24 cellular contexts compared by ENCODE assay signal in genomic region chr4:169313732-169314131, GRCh38. TPM values are rescaled to one million over a fixed set of nuclear protein-coding genes. Genes with fewer than 3 reads are reported as not detected.
DNase-seq lines count a peak whose midpoint lies in the region; ATAC-seq, FAIRE-seq and TF ChIP-seq lines count a peak whose summit lies in the region.
"Had no signal": no experiment of that assay in that cellular context is flagged by ENCODE, and none has a peak within 500 bp of the region (broad histone marks: within the 10 kb centered on the region; RNA-seq: fewer than 3 reads in every experiment).

No MANE protein-coding gene starts in this region.

- no peaks in the 10 kb centered on the region for H4K20me1 ChIP-seq in mammary epithelial cell (ENCODE audit: insufficient read depth, low read length)
- H4K20me1 ChIP-seq: BLaER1 had no signal

- H2AFZ ChIP-seq in mammary epithelial cell (ENCODE audit: low read depth, low read length), result no peak overlapping the region

- in situ Hi-C loops in mammary epithelial cell (cut with MboI; ENCODE audit: low sequenced_read_pairs in 2 of 2), result no loop called here

- no peaks in the 10 kb centered on the region for H3K9me3 ChIP-seq in mammary epithelial cell (replicated peaks; ENCODE audit: insufficient read depth, low read length)
- H3K9me3 ChIP-seq in breast epithelium, result no peaks in the 10 kb centered on the region
- no peaks in the 10 kb centered on the region for H3K9me3 ChIP-seq in heart right ventricle
- H3K9me3 ChIP-seq: BLaER1, MG63 had no signal

- dilution Hi-C loops in mammary epithelial cell (cut with HindIII; ENCODE audit: low sequenced_read_pairs), result no loop called here

- TF ChIP-seq CTCF in mammary epithelial cell (conservative IDR thresholded peaks at IDR 0.05 in 1 of 2, IDR thresholded peaks at IDR 0.05 in 1 of 2; ENCODE audit: extremely low read depth in 1 of 2, insufficient read depth in 1 of 2, low read depth in 1 of 2, low read length in 2 of 2), result no peak
- TF ChIP-seq CTCF in breast epithelium (IDR thresholded peaks at IDR 0.05), result no peak
- no peak for TF ChIP-seq CTCF in bronchial epithelial cell (IDR thresholded peaks at IDR 0.05; ENCODE audit: insufficient read depth, low read length, severe bottlenecking)
- no peak for TF ChIP-seq CTCF in heart right ventricle (IDR thresholded peaks at IDR 0.05)

- H3K36me3 ChIP-seq in mammary epithelial cell (ENCODE audit: insufficient read depth, low read length) (no peaks in the 10 kb centered on the region), breast epithelium (no peaks in the 10 kb centered on the region), bronchial epithelial cell (ENCODE audit: control insufficient read depth, insufficient read depth, low read length) (no peaks in the 10 kb centered on the region), heart right ventricle (no peaks in the 10 kb centered on the region)
- H3K36me3 ChIP-seq: BLaER1, MG63 had no signal

- CTCF ChIA-PET in mammary epithelial cell (lab: Charles Lee; ENCODE audit: low non-redundant PET), result no interaction called here

- whole genome bisulfite sequencing in mammary epithelial cell (ENCODE audit: low coverage, missing lambda C conversion rate), result 89% methylated on average over 2 of the region's 2 CpGs
- WGBS in heart right ventricle, 2 donors, result 91 to 97% methylated on average over 2 of the region's 2 CpGs

- BruUV-seq in mammary epithelial cell (replicated peaks; lab: Mats Ljungman, UMichigan), result no TSS peak

- FAIRE-seq in bronchial epithelial cell (lab: Jason Lieb, UNC), result peak; percentile 28
- FAIRE-seq: GM12891, H54 had no signal

- TF ChIP-seq POLR2A in breast epithelium (IDR thresholded peaks at IDR 0.05), result no peak

- no peak overlapping the region for H3K4me3 ChIP-seq in mammary epithelial cell (replicated peaks in 1 of 3; ENCODE audit: insufficient read depth in 1 of 3, low read depth in 2 of 3, low read length in 3 of 3)
- no peak overlapping the region for H3K4me3 ChIP-seq in breast epithelium
- no peak overlapping the region for H3K4me3 ChIP-seq in bronchial epithelial cell (ENCODE audit: low read depth, low read length)
- no peak overlapping the region for H3K4me3 ChIP-seq in heart right ventricle
- H3K4me3 ChIP-seq: BLaER1, MG63 had no signal

- DNase-seq in mammary epithelial cell (peak; percentile 53), breast epithelium (ENCODE audit: low spot score in 2 of 2) (no peak), bronchial epithelial cell (ENCODE audit: low read depth) (peak; percentile 84), kidney tubule cell (ENCODE audit: low spot score) (peak; percentile 13), heart right ventricle (no peak), NCI-H1417 (lab: John Stamatoyannopoulos, UW) (no peak), head of caudate nucleus (no peak)
- DNase-seq: CD4-positive, CD25-positive, alpha-beta regulatory T cell; DMS79; EL; GDM1; KG1; MG63; NCI-H1105 treated with DMSO at 0.1 percent for 48 hours; NCI-H2029; NCI-H446; NCI-H524 treated with DMSO at 0.1 percent for 48 hours; NCI-H774; RPMI8226; SHP77 had no signal

- no peaks in the 10 kb centered on the region for H3K27me3 ChIP-seq in mammary epithelial cell (ENCODE audit: insufficient read depth, low read length)
- H3K27me3 ChIP-seq in breast epithelium, result no peaks in the 10 kb centered on the region
- H3K27me3 ChIP-seq in bronchial epithelial cell (ENCODE audit: control insufficient read depth, insufficient read depth, low read length), result no peaks in the 10 kb centered on the region
- no peaks in the 10 kb centered on the region for H3K27me3 ChIP-seq in heart right ventricle
- H3K27me3 ChIP-seq: BLaER1, MG63 had no signal

- H3K4me1 ChIP-seq in mammary epithelial cell (ENCODE audit: insufficient read depth, low read length) (peaks cover 23% of the 10 kb centered on the region), breast epithelium (no peaks in the 10 kb centered on the region), heart right ventricle (peaks cover 8 to 23% (median 19%) of the 10 kb centered on the region in 9 donors)

- ATAC-seq in HG02798 (IDR thresholded peaks at IDR 0.05; ENCODE audit: poor library complexity, unreplicated experiment) (no peak), heart right ventricle (no peak)

- H3K27ac ChIP-seq in mammary epithelial cell (ENCODE audit: insufficient read depth, low read depth, low read length) (no peak overlapping the region), breast epithelium (no peak overlapping the region), heart right ventricle (no peak overlapping the region)
- H3K27ac ChIP-seq: BLaER1 had no signal

- H3K79me2 ChIP-seq in mammary epithelial cell (ENCODE audit: insufficient read depth, low read length), result no peaks in the 10 kb centered on the region

- no peak overlapping the region for H3K4me2 ChIP-seq in mammary epithelial cell (ENCODE audit: insufficient read depth, low read depth, low read length)
- H3K4me2 ChIP-seq: BLaER1 had no signal

- intact Hi-C loops in mammary epithelial cell (cut with micrococcal nuclease) (no loop called here), breast epithelium (cut with DNase I; ENCODE audit: low total_unique reads) (no loop called here), heart right ventricle (cut with DNase I) (loop anchor here in 3 of 10 donors (5.0 to 10.0 kb wide), 3 partner anchors 171 to 291 kb away; no protein-coding TSS in a partner anchor), head of caudate nucleus (cut with DNase I) (no loop called here)

- H3K9ac ChIP-seq in mammary epithelial cell (ENCODE audit: insufficient read depth, low read length), result no peak overlapping the region
- H3K9ac ChIP-seq: BLaER1 had no signal

RNA-seq across cellular contexts. Expression of gene SH3RF1, which starts 43.0 kb away (rescaled TPM):
- total RNA-seq in mammary epithelial cell (10 to 100 TPM; 30.8 to 38.2 TPM), breast epithelium (10 to 100 TPM; 20.2 to 37.0 (median 27.9) TPM), bronchial epithelial cell (9.0 and 14.0 TPM in 2 replicates), heart right ventricle (10 to 100 TPM in 5 of 10 donors, 1 to 10 TPM in 5; 7.0 to 11.7 (median 9.9) TPM)
- polyA plus RNA-seq in mammary epithelial cell (16.6 TPM), heart right ventricle (1 to 10 TPM; 2.6 to 3.4 TPM)
- 79.5 TPM for polyA minus RNA-seq in mammary epithelial cell
- polyA plus RNA-seq: CD4-positive, CD25-positive, alpha-beta regulatory T cell had no signal

Comparison
In these comparisons a context has a peak if more than half of its experiments do, and no peak if none do; other contexts are left out.
1. DNase-seq: peak in mammary epithelial cell (single experiment), bronchial epithelial cell (single experiment) and kidney tubule cell (single experiment); none in breast epithelium (0 of 2), heart right ventricle (0 of 2), NCI-H1417 (0 of 3) and head of caudate nucleus (0 of 42).